Comparison of ENCODE assay signal across 24 cellular contexts in genomic region chr19:35208121-35208520, GRCh38. TPM values are rescaled to one million over a fixed set of nuclear protein-coding genes. Genes with fewer than 3 reads are reported as not detected.
DNase-seq lines count a peak whose midpoint lies in the region; ATAC-seq, FAIRE-seq and TF ChIP-seq lines count a peak whose summit lies in the region.
"Had no signal": no experiment of that assay in that cellular context is flagged by ENCODE, and none has a peak within 500 bp of the region (broad histone marks: within the 10 kb centered on the region; RNA-seq: fewer than 3 reads in every experiment).

No MANE protein-coding gene starts in this region.

- no peaks in the 10 kb centered on the region; the same call in 1 of the 2 replicates for H3K23me2 ChIP-seq in H1 (ENCODE audit: low read depth, low read length)

- H3K4me1 Mint-ChIP-seq in activated CD8-positive, alpha-beta T cell treated with anti-CD3 and anti-CD28 coated beads for 36 hours (ENCODE audit: low read depth), result peaks cover 78% of the 10 kb centered on the region
- no peaks in the 10 kb centered on the region for H3K4me1 Mint-ChIP-seq in chondrocyte (ENCODE audit: low read depth)

- intact Hi-C loops in activated CD8-positive, alpha-beta T cell treated with anti-CD3 and anti-CD28 coated beads for 36 hours (cut with micrococcal nuclease), result no loop called here

- H2AK5ac ChIP-seq in H1 (ENCODE audit: low read depth, low read length), result no peak overlapping the region

- H2BK5ac ChIP-seq in H1 (ENCODE audit: low read depth, low read length), result no peak overlapping the region

- H2BK15ac ChIP-seq in H1 (ENCODE audit: low read length), result no peak overlapping the region

- no peak overlapping the region for H3K18ac ChIP-seq in H1 (ENCODE audit: extremely low read depth, low read length)

- peak overlapping the region; percentile 92 for H3K27ac ChIP-seq in BLaER1
- no peak overlapping the region for H3K27ac ChIP-seq in H1 (ENCODE audit: low read depth, low read length)
- H3K27ac ChIP-seq: neutrophil, right atrium auricular region, testis had no signal

- no peak overlapping the region for H2BK120ac ChIP-seq in H1 (replicated peaks; ENCODE audit: low read depth, low read length)

- H2BK12ac ChIP-seq in H1 (ENCODE audit: low read depth, low read length), result no peak overlapping the region

- peaks cover 5% of the 10 kb centered on the region for H3K9me3 Mint-ChIP-seq in activated CD8-positive, alpha-beta T cell treated with anti-CD3 and anti-CD28 coated beads for 36 hours
- H3K9me3 Mint-ChIP-seq in chondrocyte (ENCODE audit: low read depth), result no peaks in the 10 kb centered on the region

- no peak overlapping the region for H3K4ac ChIP-seq in H1 (replicated peaks; ENCODE audit: insufficient read length, low read depth, low read length)

- TF ChIP-seq CTCF in activated CD8-positive, alpha-beta T cell treated with anti-CD3 and anti-CD28 coated beads for 36 hours (IDR thresholded peaks at IDR 0.05), result no peak
- TF ChIP-seq CTCF in H1 (IDR thresholded peaks at IDR 0.05; ENCODE audit: control extremely low read depth in 1 of 3, insufficient read depth in 1 of 3, low read depth in 1 of 3, low read length in 3 of 3) (no peak), chondrocyte (IDR thresholded peaks at IDR 0.05) (no peak)

- peaks cover 3% of the 10 kb centered on the region; the same call in 1 of the 2 replicates for H3K9me3 ChIP-seq in BLaER1
- H3K9me3 ChIP-seq in H1 (ENCODE audit: insufficient read depth in 2 of 2, low read depth in 1 of 2, low read length in 1 of 2), result no peaks in the 10 kb centered on the region
- H3K9me3 ChIP-seq: heart right ventricle, neutrophil, right atrium auricular region, testis had no signal

- TF ChIP-seq EP300 in H1 (IDR thresholded peaks at IDR 0.05; ENCODE audit: borderline replicate concordance in 1 of 2, low read depth in 2 of 2, low read length in 2 of 2), result no peak

- H4K20me1 ChIP-seq in BLaER1 (no peaks in the 10 kb centered on the region), H1 (replicated peaks in 1 of 2; ENCODE audit: control insufficient read depth in 1 of 2, insufficient read depth in 2 of 2, low read length in 2 of 2) (no peaks in the 10 kb centered on the region)

- H2BK20ac ChIP-seq in H1 (ENCODE audit: low read length), result no peak overlapping the region

- no peak overlapping the region for H3K23ac ChIP-seq in H1 (ENCODE audit: insufficient read length)

- H3K14ac ChIP-seq in H1 (ENCODE audit: insufficient read length), result no peak overlapping the region

- CTCF ChIA-PET in activated CD8-positive, alpha-beta T cell treated with anti-CD3 and anti-CD28 coated beads for 36 hours (lab: Charles Lee), result no interaction called here
- CTCF ChIA-PET in H1 (lab: Charles Lee; ENCODE audit: partially characterized antibody), result no interaction called here

- H4K5ac ChIP-seq in H1 (ENCODE audit: insufficient read length, low read depth, low read length), result no peak overlapping the region

- H3K36me3 Mint-ChIP-seq in activated CD8-positive, alpha-beta T cell treated with anti-CD3 and anti-CD28 coated beads for 36 hours (ENCODE audit: low read depth), result peaks cover 8% of the 10 kb centered on the region
- no peaks in the 10 kb centered on the region for H3K36me3 Mint-ChIP-seq in chondrocyte (ENCODE audit: low read depth)

- no peak for ATAC-seq in activated CD8-positive, alpha-beta T cell treated with anti-CD3 and anti-CD28 coated beads for 36 hours
- ATAC-seq in HG03354 (IDR thresholded peaks at IDR 0.05; ENCODE audit: poor library complexity, severe bottlenecking, unreplicated experiment), result no peak
- ATAC-seq: heart right ventricle, Right ventricle myocardium inferior had no signal

- H3K36me3 ChIP-seq in BLaER1 (no peaks in the 10 kb centered on the region), H1 (ENCODE audit: control insufficient read depth in 2 of 4, insufficient read depth in 4 of 4, low read length in 3 of 4) (no peaks in the 10 kb centered on the region; a peak in 1 of 8 replicates)
- H3K36me3 ChIP-seq: heart right ventricle, neutrophil, right atrium auricular region had no signal

- H3K27me3 ChIP-seq in BLaER1 (no peaks in the 10 kb centered on the region), H1 (replicated peaks in 1 of 4; ENCODE audit: control insufficient read depth in 3 of 4, extremely low read depth in 1 of 4, insufficient read depth in 3 of 4, low read length in 3 of 4) (no peaks in the 10 kb centered on the region)
- H3K27me3 ChIP-seq: heart right ventricle, right atrium auricular region, testis had no signal

- WGBS in H1 (ENCODE audit: extremely low coverage in 1 of 2, insufficient coverage in 1 of 2, insufficient read length in 1 of 2, insufficient replicate concordance in 2 of 2, low coverage in 1 of 2, low lambda C conversion rate in 2 of 2, missing lambda C conversion rate in 1 of 2), 2 experiments, result 89% methylated on average over 8 of the region's 8 CpGs; no CpG with 5 or more reads in 1 of the 2 experiments

- H3K4me3 Mint-ChIP-seq in activated CD8-positive, alpha-beta T cell treated with anti-CD3 and anti-CD28 coated beads for 36 hours, result no peak overlapping the region
- H3K4me3 Mint-ChIP-seq in chondrocyte (ENCODE audit: unreplicated experiment), result no peak overlapping the region

- no peak for TF ChIP-seq RAD21 in H1 (IDR thresholded peaks at IDR 0.05 in 1 of 2, conservative IDR thresholded peaks at IDR 0.05 in 1 of 2; ENCODE audit: low read depth in 2 of 2, low read length in 2 of 2)

- no peak overlapping the region for H4K8ac ChIP-seq in H1 (ENCODE audit: extremely low read depth, insufficient read depth, low read length)

- H3K4me3 ChIP-seq in BLaER1 (no peak overlapping the region), H1 (ENCODE audit: extremely low read depth in 1 of 4, insufficient read depth in 2 of 4, low read depth in 3 of 4, low read length in 4 of 4) (no peak overlapping the region)
- H3K4me3 ChIP-seq: heart right ventricle, right atrium auricular region, testis had no signal

- no peak overlapping the region for H2AFZ ChIP-seq in H1 (ENCODE audit: low read length)

- H3K9ac ChIP-seq in BLaER1 (peak overlapping the region; percentile 80; the same call in 1 of the 2 replicates), H1 (replicated peaks in 1 of 4; ENCODE audit: extremely low read depth in 1 of 4, low read depth in 3 of 4, low read length in 3 of 4) (no peak overlapping the region)

- no peaks in the 10 kb centered on the region for H3K79me1 ChIP-seq in H1 (ENCODE audit: low read depth, low read length)

- TF ChIP-seq POLR2A in GM12891 (IDR thresholded peaks at IDR 0.05; ENCODE audit: low read depth, low read length) (no peak), H1 (IDR thresholded peaks at IDR 0.05; ENCODE audit: control extremely low read depth in 1 of 2, low read depth in 2 of 2, low read length in 2 of 2) (no peak), erythroblast (IDR thresholded peaks at IDR 0.05; ENCODE audit: low read length) (no peak)

- H3K27me3 Mint-ChIP-seq in activated CD8-positive, alpha-beta T cell treated with anti-CD3 and anti-CD28 coated beads for 36 hours, result no peaks in the 10 kb centered on the region
- H3K27me3 Mint-ChIP-seq in chondrocyte (ENCODE audit: low read depth), result peaks cover 6% of the 10 kb centered on the region

- POLR2A ChIA-PET in activated CD8-positive, alpha-beta T cell treated with anti-CD3 and anti-CD28 coated beads for 36 hours (lab: Charles Lee), result no interaction called here
- POLR2A ChIA-PET in H1 (lab: Charles Lee; ENCODE audit: partially characterized antibody), result no interaction called here

- H4K91ac ChIP-seq in H1 (replicated peaks; ENCODE audit: insufficient read length, low read length), result no peak overlapping the region

- FAIRE-seq in GM12891 (lab: Jason Lieb, UNC) (peak; percentile 35), H1 (lab: Jason Lieb, UNC) (no peak)
- FAIRE-seq: bronchial epithelial cell, HTR-8/SVneo, keratinocyte had no signal

- DNase-seq in GM12891 (ENCODE audit: insufficient read length, low spot score) (no peak), H1 (ENCODE audit: low read depth in 1 of 2, low spot score in 2 of 2) (no peak), erythroblast (lab: John Stamatoyannopoulos, UW) (no peak), chondrocyte (ENCODE audit: low spot score) (no peak)
- peak; percentile 29 for DNase-seq in activated CD8-positive, alpha-beta T cell treated with anti-CD3 and anti-CD28 coated beads for 36 hours
- DNase-seq in activated CD4-positive, CD25-positive, alpha-beta regulatory T cell (lab: John Stamatoyannopoulos, UW), result no peak
- DNase-seq: activated CD4-positive, alpha-beta T cell treated with anti-CD3 and anti-CD28 coated beads for 48 hours; H7; heart right ventricle; mesenchymal stem cell; NCI-H1694; NCI-H226; NK-92 treated with Interleukin-12 subunit alpha and Interleukin-12 subunit beta, amount 100 ng/mL, for 24 hours; testis had no signal

- H3K4me2 ChIP-seq in BLaER1 (peak overlapping the region; percentile 95), H1 (ENCODE audit: insufficient read depth in 1 of 2, low read depth in 2 of 2, low read length in 2 of 2) (no peak overlapping the region)

- H3K56ac ChIP-seq in H1 (replicated peaks; ENCODE audit: insufficient read length, low read depth, low read length), result no peak overlapping the region

- no peaks in the 10 kb centered on the region for H3K79me2 ChIP-seq in H1 (ENCODE audit: control insufficient read depth in 1 of 2, insufficient read depth in 2 of 2, low read length in 2 of 2)

- H3K4me1 ChIP-seq in BLaER1 (peaks cover 97% of the 10 kb centered on the region), H1 (replicated peaks in 1 of 4; ENCODE audit: control insufficient read depth in 3 of 4, insufficient read depth in 4 of 4, low read length in 3 of 4) (peaks cover 4 to 18% (median 11%) of the 10 kb centered on the region in 4 experiments)

- H3K27ac Mint-ChIP-seq in activated CD8-positive, alpha-beta T cell treated with anti-CD3 and anti-CD28 coated beads for 36 hours, result peak overlapping the region; percentile 94
- no peak overlapping the region for H3K27ac Mint-ChIP-seq in chondrocyte (ENCODE audit: unreplicated experiment)

RNA-seq across cellular contexts. Expression of gene FAM187B, which starts 20.4 kb away (rescaled TPM):
- not detected for polyA plus RNA-seq in GM12891 (2012; ENCODE audit: low read depth, missing spikeins)
- total RNA-seq in activated CD8-positive, alpha-beta T cell treated with anti-CD3 and anti-CD28 coated beads for 36 hours, result not detected
- total RNA-seq in H1 (2021; fragmentation: NEBNext Ultra II Directional; extraction: Animal tissue kit (Norgen Biotek cat#: 25700)), result not detected in 2 replicates
- polyA plus RNA-seq in H1 (2011; rRNA removed), result 0.09 TPM in 1 of 2 replicates, not detected in the other
- 0.06 TPM for polyA plus RNA-seq in H1 (2011; cell fraction: cytosol; rRNA removed)
- 0.19 TPM for polyA plus RNA-seq in H1 (2011; cell fraction: nucleus; rRNA removed)
- polyA plus RNA-seq in H1 (2012, experiment 1 of 2), result not detected in 4 replicates
- polyA plus RNA-seq in H1 (2012, experiment 2 of 2), result not detected
- not detected for polyA plus RNA-seq in H1 (2013, experiment 1 of 2)
- polyA plus RNA-seq in H1 (2013, experiment 2 of 2), result not detected
- polyA minus RNA-seq in H1 (2011; rRNA and poly(A)+ RNA removed), result not detected in 2 replicates
- polyA minus RNA-seq in H1 (2011; cell fraction: cytosol; rRNA and poly(A)+ RNA removed), result not detected
- not detected for polyA minus RNA-seq in H1 (2011; cell fraction: nucleus; rRNA and poly(A)+ RNA removed)
- not detected in 3 replicates for total RNA-seq in chondrocyte
- total RNA-seq: bronchial epithelial cell; H7; M059J; right atrium auricular region; Right ventricle myocardium inferior; T-helper 2 cell treated with Interferon-gamma antibody and Interleukin-4, amounts not matched to agents 100 ng/mL and 5 ng/mL, for 36 hours had no signal
- polyA plus RNA-seq: heart right ventricle, keratinocyte had no signal

RNA-seq across cellular contexts. Expression of gene LSR, which starts 40.7 kb away (rescaled TPM):
- 17.5 TPM for polyA plus RNA-seq in GM12891 (2012; ENCODE audit: low read depth, missing spikeins)
- 10 to 100 TPM; 20.0 to 20.6 TPM for total RNA-seq in activated CD8-positive, alpha-beta T cell treated with anti-CD3 and anti-CD28 coated beads for 36 hours
- 159 and 166 TPM in 2 replicates for total RNA-seq in H1 (2021; fragmentation: NEBNext Ultra II Directional; extraction: Animal tissue kit (Norgen Biotek cat#: 25700))
- polyA plus RNA-seq in H1 (2011; rRNA removed), result 186 and 296 TPM in 2 replicates
- polyA plus RNA-seq in H1 (2011; cell fraction: cytosol; rRNA removed), result 106 TPM
- 204 TPM for polyA plus RNA-seq in H1 (2011; cell fraction: nucleus; rRNA removed)
- polyA plus RNA-seq in H1 (2012, experiment 1 of 2), result 145 to 238 TPM (median 230 TPM) in 4 replicates
- 175 TPM for polyA plus RNA-seq in H1 (2012, experiment 2 of 2)
- polyA plus RNA-seq in H1 (2013, experiment 1 of 2), result 208 TPM
- polyA plus RNA-seq in H1 (2013, experiment 2 of 2), result 218 TPM
- polyA minus RNA-seq in H1 (2011; rRNA and poly(A)+ RNA removed), result 87.1 and 93.1 TPM in 2 replicates
- polyA minus RNA-seq in H1 (2011; cell fraction: cytosol; rRNA and poly(A)+ RNA removed), result 222 TPM
- polyA minus RNA-seq in H1 (2011; cell fraction: nucleus; rRNA and poly(A)+ RNA removed), result 191 TPM
- 0.24 to 0.99 TPM (median 0.64 TPM) in 3 replicates for total RNA-seq in chondrocyte

RNA-seq across cellular contexts. Expression of gene FXYD5, which starts 53.6 kb away (rescaled TPM):
- 86.7 TPM for polyA plus RNA-seq in GM12891 (2012; ENCODE audit: low read depth, missing spikeins)
- total RNA-seq in activated CD8-positive, alpha-beta T cell treated with anti-CD3 and anti-CD28 coated beads for 36 hours, result 100 to 1,000 TPM; 225 to 241 TPM
- 99.0 and 104 TPM in 2 replicates for total RNA-seq in H1 (2021; fragmentation: NEBNext Ultra II Directional; extraction: Animal tissue kit (Norgen Biotek cat#: 25700))
- polyA plus RNA-seq in H1 (2011; rRNA removed), result 167 and 191 TPM in 2 replicates
- polyA plus RNA-seq in H1 (2011; cell fraction: cytosol; rRNA removed), result 117 TPM
- polyA plus RNA-seq in H1 (2011; cell fraction: nucleus; rRNA removed), result 131 TPM
- polyA plus RNA-seq in H1 (2012, experiment 1 of 2), result 113 to 185 TPM (median 177 TPM) in 4 replicates
- 175 TPM for polyA plus RNA-seq in H1 (2012, experiment 2 of 2)
- polyA plus RNA-seq in H1 (2013, experiment 1 of 2), result 277 TPM
- 347 TPM for polyA plus RNA-seq in H1 (2013, experiment 2 of 2)
- 89.3 and 107 TPM in 2 replicates for polyA minus RNA-seq in H1 (2011; rRNA and poly(A)+ RNA removed)
- 89.5 TPM for polyA minus RNA-seq in H1 (2011; cell fraction: cytosol; rRNA and poly(A)+ RNA removed)
- polyA minus RNA-seq in H1 (2011; cell fraction: nucleus; rRNA and poly(A)+ RNA removed), result 51.4 TPM
- 108 to 114 TPM (median 113 TPM) in 3 replicates for total RNA-seq in chondrocyte

Comparison
In these comparisons a context has a peak if more than half of its experiments do, and no peak if none do; other contexts are left out.
1. RNA of gene LSR, which starts 40.7 kb away (total RNA-seq): 159 to 166 TPM in H1 and 20.0 to 20.6 TPM in activated CD8-positive, alpha-beta T cell treated with anti-CD3 and anti-CD28 coated beads for 36 hours; 0.24 to 0.99 TPM in chondrocyte; every median in the first group is over 10 times any median in the second.